In genomic region chr11:28241760-28242159, GRCh38 we compare ENCODE assay signal across 25 cellular contexts.
"Had no signal": no experiment of that assay in that cellular context is flagged by ENCODE, and none has a peak within 500 bp of the region (broad histone marks: within the 10 kb centered on the region; RNA-seq: fewer than 3 reads in every experiment).

No MANE protein-coding gene starts in this region.

- ATAC-seq: activated CD4-positive, alpha-beta T cell treated with anti-CD3 and anti-CD28 coated beads for 36 hours; activated CD8-positive, alpha-beta memory T cell treated with anti-CD3 and anti-CD28 coated beads, Interleukin-2, amount 10 ng/mL, durations not matched to agents 7 days and 5 days; activated CD8-positive, alpha-beta T cell treated with anti-CD3 and anti-CD28 coated beads, Interleukin-2, amount 10 ng/mL, durations not matched to agents 7 days and 5 days; effector memory CD8-positive, alpha-beta T cell; gastrocnemius medialis had no signal

- H3K36me3 ChIP-seq: brain microvascular endothelial cell, esophagus muscularis mucosa, gastrocnemius medialis had no signal

- H3K27ac ChIP-seq: esophagus muscularis mucosa, gastrocnemius medialis had no signal

- H3K27me3 ChIP-seq: brain microvascular endothelial cell, esophagus muscularis mucosa, gastrocnemius medialis had no signal

- H3K4me3 ChIP-seq: esophagus muscularis mucosa, gastrocnemius medialis had no signal

- H3K9me3 ChIP-seq: esophagus muscularis mucosa, gastrocnemius medialis had no signal

- DNase-seq: activated CD4-positive, alpha-beta memory T cell treated with anti-CD3 and anti-CD28 coated beads for 36 hours; activated CD4-positive, alpha-beta T cell treated with anti-CD3 and anti-CD28 coated beads for 36 hours; activated CD4-positive, alpha-beta T cell treated with anti-CD3 and anti-CD28 coated beads, Interleukin-2, amount 10 ng/mL, durations not matched to agents 24 days and 14 days; activated CD4-positive, CD25-positive, alpha-beta regulatory T cell; activated CD4-positive, CD25-positive, alpha-beta regulatory T cell treated with anti-CD3 and anti-CD28 coated beads, Interleukin-2, amount 50 U/mL, for 72 hours; activated CD8-positive, alpha-beta memory T cell treated with anti-CD3 and anti-CD28 coated beads, Interleukin-2, amount 10 ng/mL, durations not matched to agents 7 days and 5 days; activated CD8-positive, alpha-beta memory T cell treated with anti-CD3 and anti-CD28 coated beads, Interleukin-2, amount 50 U/mL, for 4 hours; activated CD8-positive, alpha-beta T cell treated with anti-CD3 and anti-CD28 coated beads, Interleukin-2, amount 10 ng/mL, durations not matched to agents 7 days and 5 days; activated gamma-delta T cell; activated naive CD4-positive, alpha-beta T cell; activated naive CD4-positive, alpha-beta T cell treated with anti-CD3 and anti-CD28 coated beads, Interleukin-2, amount 50 U/mL, for 16 hours; activated T-cell treated with anti-CD3 and anti-CD28 coated beads, Interleukin-2, amount 50 U/mL, for 1 hour; activated T-cell treated with anti-CD3 and anti-CD28 coated beads, Interleukin-2, amount 50 U/mL, for 48 hours; amniotic stem cell; anterior cingulate cortex; brain microvascular endothelial cell; caudate nucleus; cortex of kidney; dermis blood vessel endothelial cell; effector CD4-positive, alpha-beta T cell; effector memory CD8-positive, alpha-beta T cell; erythroblast; gastrocnemius medialis; T-helper 2 cell had no signal
